In the genomic region with DNA sequence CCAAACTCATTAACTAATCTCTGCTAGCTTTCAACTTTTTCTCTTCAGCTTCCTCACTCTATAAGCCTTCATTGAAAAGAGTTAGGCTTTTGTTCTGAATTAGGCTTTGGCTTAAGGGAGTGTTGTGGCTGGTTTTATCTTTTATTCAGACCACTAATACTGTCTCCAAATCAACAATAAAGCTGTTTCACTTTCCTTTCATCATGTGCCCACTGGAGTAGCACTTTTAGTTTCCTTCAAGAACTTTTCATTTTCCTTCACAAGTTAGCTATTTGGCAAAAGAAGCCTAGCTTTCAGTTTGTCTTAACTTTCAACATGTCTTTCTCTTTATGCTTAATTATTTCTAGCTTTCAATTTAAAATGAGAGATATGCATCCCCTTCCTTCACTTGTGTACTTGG, we compare ENCODE assay signal across 27 cellular contexts.
DNase-seq lines count a peak whose midpoint lies in the region; ATAC-seq and TF ChIP-seq lines count a peak whose summit lies in the region.
"Had no signal": no experiment of that assay in that cellular context is flagged by ENCODE, and none has a peak within 500 bp of the region (broad histone marks: within the 10 kb centered on the region; RNA-seq: fewer than 3 reads in every experiment).

No MANE protein-coding gene starts in this region.

- peaks cover 0 to 8% of the 10 kb centered on the region in 2 donors for H3K9me3 ChIP-seq in right atrium auricular region
- H3K9me3 ChIP-seq in neuronal stem cell (replicated peaks in 1 of 2; ENCODE audit: control insufficient read depth in 2 of 2, insufficient read depth in 1 of 2, low read depth in 1 of 2, low read length in 2 of 2), result peaks cover 0 to 6% of the 10 kb centered on the region in 2 donors
- H3K9me3 ChIP-seq: BE2C, MG63 had no signal

- CTCF ChIA-PET in WTC11 (lab: Charles Lee), result interaction anchor here (1.5 kb wide), 1 partner anchor 25 kb away, joined by 3 read pairs; no protein-coding TSS in a partner anchor
- CTCF ChIA-PET in activated naive CD4-positive, alpha-beta T cell treated with anti-CD3 and anti-CD28 coated beads for 36 hours (lab: Charles Lee), result no interaction called here

- H3K27me3 Mint-ChIP-seq in natural killer cell (ENCODE audit: low read depth in 2 of 2), result no peaks in the 10 kb centered on the region
- no peaks in the 10 kb centered on the region for H3K27me3 Mint-ChIP-seq in natural killer cell treated with Interleukin-12 subunit alpha and Interleukin-12 subunit beta and Interleukin-15 and Interleukin-18, amount 100 ng/mL, for 72 hours
- H3K27me3 Mint-ChIP-seq in WTC11 (ENCODE audit: low read depth), result no peaks in the 10 kb centered on the region
- no peaks in the 10 kb centered on the region for H3K27me3 Mint-ChIP-seq in activated naive CD4-positive, alpha-beta T cell treated with anti-CD3 and anti-CD28 coated beads for 36 hours (ENCODE audit: low read depth)
- H3K27me3 Mint-ChIP-seq: CD8-positive, alpha-beta memory T cell had no signal

- H2BK12ac ChIP-seq in neuronal stem cell (ENCODE audit: low read length), result no peak overlapping the region

- H2AK5ac ChIP-seq in neuronal stem cell (ENCODE audit: low read depth, low read length), result no peak overlapping the region

- H3K36me3 ChIP-seq in right atrium auricular region (no peaks in the 10 kb centered on the region), neuronal stem cell (replicated peaks in 1 of 2; ENCODE audit: control insufficient read depth in 2 of 2, insufficient read depth in 2 of 2, low read length in 2 of 2) (no peaks in the 10 kb centered on the region)
- H3K36me3 ChIP-seq: BE2C, MG63 had no signal

- H3K4me3 ChIP-seq in right atrium auricular region (no peak overlapping the region), neuronal stem cell (ENCODE audit: low read length in 2 of 2) (no peak overlapping the region)
- H3K4me3 ChIP-seq: GM23248, MG63 had no signal

- H3K4me1 Mint-ChIP-seq in natural killer cell (peaks cover 0 to 5% of the 10 kb centered on the region in 2 donors), WTC11 (peaks cover 3% of the 10 kb centered on the region; the same call in 1 of the 2 replicates)
- no peaks in the 10 kb centered on the region for H3K4me1 Mint-ChIP-seq in natural killer cell treated with Interleukin-12 subunit alpha and Interleukin-12 subunit beta and Interleukin-15 and Interleukin-18, amount 100 ng/mL, for 72 hours (ENCODE audit: low read depth in 2 of 2)
- no peaks in the 10 kb centered on the region for H3K4me1 Mint-ChIP-seq in activated naive CD4-positive, alpha-beta T cell treated with anti-CD3 and anti-CD28 coated beads for 36 hours (ENCODE audit: low read depth)
- H3K4me1 Mint-ChIP-seq: CD14-positive monocyte; CD8-positive, alpha-beta memory T cell had no signal

- H3K9me3 Mint-ChIP-seq in natural killer cell, result peaks cover 6 to 19% of the 10 kb centered on the region in 2 donors
- peaks cover 13% of the 10 kb centered on the region for H3K9me3 Mint-ChIP-seq in natural killer cell treated with Interleukin-12 subunit alpha and Interleukin-12 subunit beta and Interleukin-15 and Interleukin-18, amount 100 ng/mL, for 72 hours
- H3K9me3 Mint-ChIP-seq in WTC11, result peaks cover 7% of the 10 kb centered on the region
- H3K9me3 Mint-ChIP-seq in activated naive CD4-positive, alpha-beta T cell treated with anti-CD3 and anti-CD28 coated beads for 36 hours, result peaks cover 5% of the 10 kb centered on the region

- H2BK15ac ChIP-seq in neuronal stem cell (ENCODE audit: low read length), result no peak overlapping the region

- no peak overlapping the region for H2BK120ac ChIP-seq in neuronal stem cell (ENCODE audit: low read depth, low read length)

- H2BK5ac ChIP-seq in neuronal stem cell (ENCODE audit: low read length), result no peak overlapping the region

- H3K14ac ChIP-seq in neuronal stem cell (ENCODE audit: low read length), result no peak overlapping the region

- H2AFZ ChIP-seq in neuronal stem cell (ENCODE audit: low read length), result no peak overlapping the region
- H2AFZ ChIP-seq: GM23248 had no signal

- peak in 1 of 3 donors; percentile 21 for ATAC-seq in natural killer cell
- ATAC-seq in natural killer cell treated with Interleukin-12 subunit alpha and Interleukin-12 subunit beta and Interleukin-15 and Interleukin-18, amount 100 ng/mL, for 72 hours, result no peak
- ATAC-seq in HG03432 (IDR thresholded peaks at IDR 0.05; ENCODE audit: unreplicated experiment), result peak; percentile 42
- no peak for ATAC-seq in WTC11
- ATAC-seq: Panc1 had no signal

- no peaks in the 10 kb centered on the region for H3K79me1 ChIP-seq in neuronal stem cell (ENCODE audit: low read depth, low read length)

- H3K36me3 Mint-ChIP-seq in natural killer cell (peaks cover 7% of the 10 kb centered on the region), WTC11 (peaks cover 16% of the 10 kb centered on the region)
- peaks cover 5% of the 10 kb centered on the region for H3K36me3 Mint-ChIP-seq in natural killer cell treated with Interleukin-12 subunit alpha and Interleukin-12 subunit beta and Interleukin-15 and Interleukin-18, amount 100 ng/mL, for 72 hours
- no peaks in the 10 kb centered on the region for H3K36me3 Mint-ChIP-seq in activated naive CD4-positive, alpha-beta T cell treated with anti-CD3 and anti-CD28 coated beads for 36 hours (ENCODE audit: low read depth)
- H3K36me3 Mint-ChIP-seq: CD14-positive monocyte; CD8-positive, alpha-beta memory T cell had no signal

- H3K9ac ChIP-seq in neuronal stem cell (ENCODE audit: low read depth, low read length, poor library complexity), result no peak overlapping the region
- H3K9ac ChIP-seq: GM23248 had no signal

- H3K18ac ChIP-seq in neuronal stem cell (ENCODE audit: low read length), result no peak overlapping the region

- no peak overlapping the region for H4K8ac ChIP-seq in neuronal stem cell (ENCODE audit: low read depth, low read length)

- no peaks in the 10 kb centered on the region for H3K27me3 ChIP-seq in right atrium auricular region
- no peaks in the 10 kb centered on the region for H3K27me3 ChIP-seq in neuronal stem cell (ENCODE audit: control insufficient read depth in 3 of 3, insufficient read depth in 3 of 3, low read depth in 1 of 3, low read length in 3 of 3)
- H3K27me3 ChIP-seq: BE2C, MG63 had no signal

- intact Hi-C loops in natural killer cell (cut with micrococcal nuclease), result no loop called here
- intact Hi-C loops in activated naive CD4-positive, alpha-beta T cell treated with anti-CD3 and anti-CD28 coated beads for 36 hours (cut with micrococcal nuclease), result loop anchor here (5.0 kb wide), 1 partner anchor 180 kb away; no protein-coding TSS in a partner anchor

- no peak overlapping the region for H4K91ac ChIP-seq in neuronal stem cell (ENCODE audit: low read depth, low read length, poor library complexity)

- H3K4me1 ChIP-seq in right atrium auricular region (no peaks in the 10 kb centered on the region), neuronal stem cell (ENCODE audit: control insufficient read depth in 2 of 2, insufficient read depth in 1 of 2, low read depth in 1 of 2, low read length in 2 of 2) (no peaks in the 10 kb centered on the region)
- H3K4me1 ChIP-seq: BE2C had no signal

- TF ChIP-seq CTCF in natural killer cell (IDR thresholded peaks at IDR 0.05) (no peak), WTC11 (IDR thresholded peaks at IDR 0.05) (no peak), right atrium auricular region (IDR thresholded peaks at IDR 0.05) (no peak)

- DNase-seq in natural killer cell (no peak), WTC11 (ENCODE audit: low spot score) (no peak), right atrium auricular region (ENCODE audit: low spot score) (no peak), neuronal stem cell (ENCODE audit: low spot score) (no peak)
- DNase-seq in natural killer cell treated with Interleukin-12 subunit alpha and Interleukin-12 subunit beta and Interleukin-15 and Interleukin-18, amount 100 ng/mL, for 72 hours (ENCODE audit: low spot score), result no peak
- DNase-seq in activated naive CD4-positive, alpha-beta T cell treated with anti-CD3 and anti-CD28 coated beads for 36 hours, result no peak
- DNase-seq: 8988T; ACHN; BE2C; CD8-positive, alpha-beta memory T cell; DMS 273 treated with DMSO at 0.1 percent for 48 hours; DMS79; EL; GDM1; GM23248; H7; KBM-7; MG63; NCI-H1417; NCI-H1694; NCI-H2029 treated with DMSO at 0.1 percent for 48 hours; NCI-H526 treated with DMSO at 0.1 percent for 48 hours; SHP77 had no signal

- POLR2A ChIA-PET in WTC11 (lab: Charles Lee), result no interaction called here

- H3K27ac ChIP-seq in right atrium auricular region (no peak overlapping the region), neuronal stem cell (replicated peaks; ENCODE audit: low read length) (no peak overlapping the region)
- H3K27ac ChIP-seq: GM23248, RWPE1 had no signal

- no peak overlapping the region for H3K4ac ChIP-seq in neuronal stem cell (ENCODE audit: low read length)

- no peak overlapping the region for H3K23ac ChIP-seq in neuronal stem cell (ENCODE audit: low read depth, low read length, poor library complexity)

- H3K27ac Mint-ChIP-seq in natural killer cell (peak overlapping the region; percentile 23 to 72), WTC11 (0 out of 2 replicates have a peak overlapping the region, but pooled peaks have one; percentile 13)
- H3K27ac Mint-ChIP-seq in natural killer cell treated with Interleukin-12 subunit alpha and Interleukin-12 subunit beta and Interleukin-15 and Interleukin-18, amount 100 ng/mL, for 72 hours, result no peak overlapping the region
- H3K27ac Mint-ChIP-seq in activated naive CD4-positive, alpha-beta T cell treated with anti-CD3 and anti-CD28 coated beads for 36 hours, result no peak overlapping the region
- H3K27ac Mint-ChIP-seq: CD14-positive monocyte had no signal

- no peak overlapping the region for H3K4me2 ChIP-seq in neuronal stem cell (ENCODE audit: insufficient read depth, low read length, poor library complexity, severe bottlenecking)

- H3K4me3 Mint-ChIP-seq in natural killer cell (peak overlapping the region; percentile 51), WTC11 (no peak overlapping the region)
- no peak overlapping the region for H3K4me3 Mint-ChIP-seq in natural killer cell treated with Interleukin-12 subunit alpha and Interleukin-12 subunit beta and Interleukin-15 and Interleukin-18, amount 100 ng/mL, for 72 hours
- no peak overlapping the region for H3K4me3 Mint-ChIP-seq in activated naive CD4-positive, alpha-beta T cell treated with anti-CD3 and anti-CD28 coated beads for 36 hours
- H3K4me3 Mint-ChIP-seq: CD14-positive monocyte; CD8-positive, alpha-beta memory T cell had no signal

TF ChIP-seq in WTC11, 78 proteins besides CTCF, POLR2A, EP300 and RAD21 (continues in another document):
- TF ChIP-seq NFE2L1 (CRISPR knock-in tag; IDR thresholded peaks at IDR 0.05), result no peak
- no peak for TF ChIP-seq TCF7 (CRISPR knock-in tag; IDR thresholded peaks at IDR 0.05; ENCODE audit: low read depth)
- TF ChIP-seq SOX15 (CRISPR knock-in tag; IDR thresholded peaks at IDR 0.05), result no peak

Comparison
In these comparisons a context has a peak if more than half of its experiments do, and no peak if none do; other contexts are left out.
1. H3K27ac Mint-ChIP-seq: peak in natural killer cell (2 of 2) and WTC11 (single experiment); none in natural killer cell treated with Interleukin-12 subunit alpha and Interleukin-12 subunit beta and Interleukin-15 and Interleukin-18, amount 100 ng/mL, for 72 hours (0 of 2) and activated naive CD4-positive, alpha-beta T cell treated with anti-CD3 and anti-CD28 coated beads for 36 hours (single experiment).